ENCODE assay signal across 26 cellular contexts in the genomic region with DNA sequence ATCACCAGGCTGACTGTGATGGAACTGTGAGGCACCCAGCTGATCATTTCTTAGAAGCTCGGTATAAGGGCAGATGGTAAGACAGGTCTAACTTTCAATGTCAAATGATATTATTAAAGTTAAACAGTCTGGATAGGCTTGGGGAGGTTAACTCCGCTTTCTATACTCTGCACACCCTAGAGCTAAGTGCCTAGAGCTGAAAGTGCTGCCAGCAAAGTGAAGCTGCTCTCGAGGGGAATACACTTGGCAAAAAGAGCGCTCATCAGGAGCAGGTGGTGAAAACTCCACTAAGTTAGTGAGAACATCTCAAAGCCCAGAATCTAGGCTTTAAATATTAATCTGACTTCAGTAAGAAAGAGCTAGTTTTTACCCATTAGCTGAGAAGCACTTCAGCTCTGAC.
"Had no signal": no experiment of that assay in that cellular context is flagged by ENCODE, and none has a peak within 500 bp of the region (broad histone marks: within the 10 kb centered on the region; RNA-seq: fewer than 3 reads in every experiment).

No MANE protein-coding gene starts in this region.

- H3K4me1 Mint-ChIP-seq: activated naive CD4-positive, alpha-beta T cell treated with anti-CD3 and anti-CD28 coated beads, Interleukin-2, amount 50 U/mL, for 24 hours; natural killer cell had no signal

- H3K36me3 Mint-ChIP-seq: activated naive CD4-positive, alpha-beta T cell treated with anti-CD3 and anti-CD28 coated beads, Interleukin-2, amount 50 U/mL, for 24 hours; natural killer cell had no signal

- ATAC-seq: activated CD8-positive, alpha-beta T cell treated with anti-CD3 and anti-CD28 coated beads, Interleukin-2, amount 10 ng/mL, durations not matched to agents 7 days and 5 days; effector memory CD8-positive, alpha-beta T cell; esophagus mucosa; gastrocnemius medialis; left lung; natural killer cell had no signal

- H3K4me3 Mint-ChIP-seq: activated CD8-positive, alpha-beta T cell treated with anti-CD3 and anti-CD28 coated beads, Interleukin-2, amount 10 ng/mL, durations not matched to agents 7 days and 5 days; activated naive CD4-positive, alpha-beta T cell treated with anti-CD3 and anti-CD28 coated beads, Interleukin-2, amount 50 U/mL, for 24 hours; effector memory CD8-positive, alpha-beta T cell; natural killer cell; stimulated activated naive CD8-positive, alpha-beta T cell treated with anti-CD3 and anti-CD28 coated beads, Interleukin-15, Interleukin-2, amounts not matched to agents 100 ng/mL and 50 ng/mL, for 24 hours; T-helper 2 cell treated with Interferon-gamma antibody and Interleukin-4, amounts not matched to agents 5 μg/mL and 100 μg/mL, for 36 hours had no signal

- H3K27ac Mint-ChIP-seq: activated CD8-positive, alpha-beta T cell treated with anti-CD3 and anti-CD28 coated beads, Interleukin-2, amount 10 ng/mL, durations not matched to agents 7 days and 5 days; activated naive CD4-positive, alpha-beta T cell treated with anti-CD3 and anti-CD28 coated beads, Interleukin-2, amount 50 U/mL, for 24 hours; effector memory CD8-positive, alpha-beta T cell; natural killer cell; stimulated activated naive CD8-positive, alpha-beta T cell treated with anti-CD3 and anti-CD28 coated beads, Interleukin-15, Interleukin-2, amounts not matched to agents 100 ng/mL and 50 ng/mL, for 24 hours; T-helper 2 cell treated with Interferon-gamma antibody and Interleukin-4, amounts not matched to agents 5 μg/mL and 100 μg/mL, for 36 hours had no signal

- DNase-seq: activated CD4-positive, alpha-beta T cell treated with anti-CD3 and anti-CD28 coated beads for 1 hour; activated CD4-positive, alpha-beta T cell treated with anti-CD3 and anti-CD28 coated beads, Interleukin-2, amount 50 U/mL, for 1 hour; activated CD8-positive, alpha-beta T cell treated with anti-CD3 and anti-CD28 coated beads, Interleukin-2, amount 10 ng/mL, durations not matched to agents 7 days and 5 days; activated gamma-delta T cell treated with Interleukin-2 at 50 U/mL for 16 hours; activated T-cell treated with anti-CD3 and anti-CD28 coated beads, Interleukin-2, amount 50 U/mL, for 1 hour; aorta; brain microvascular endothelial cell; central memory CD4-positive, alpha-beta T cell; effector memory CD8-positive, alpha-beta T cell; gastrocnemius medialis; hippocampal formation; kidney glomerular epithelial cell; left lung; midbrain; natural killer cell; stimulated activated CD4-positive, alpha-beta T cell treated with anti-CD3 and anti-CD28 coated beads, Interleukin-1b, Interleukin-23, amount 100 ng/mL, for 48 hours; substantia nigra; transverse colon; uterus had no signal

- H3K9me3 ChIP-seq: gastrocnemius medialis, left lung, prostate gland, right atrium auricular region, transverse colon, uterus had no signal

- H3K27ac ChIP-seq: brain microvascular endothelial cell, gastrocnemius medialis, left lung, right atrium auricular region, skin epidermis, transverse colon had no signal

- H3K4me1 ChIP-seq: left lung, prostate gland, right atrium auricular region, transverse colon, uterus had no signal

- H3K27me3 Mint-ChIP-seq: activated naive CD4-positive, alpha-beta T cell treated with anti-CD3 and anti-CD28 coated beads, Interleukin-2, amount 50 U/mL, for 24 hours; stimulated activated naive CD8-positive, alpha-beta T cell treated with anti-CD3 and anti-CD28 coated beads, Interleukin-15, Interleukin-2, amounts not matched to agents 100 ng/mL and 50 ng/mL, for 24 hours had no signal

- H3K4me3 ChIP-seq: gastrocnemius medialis, left lung, prostate gland, right atrium auricular region, skin epidermis, transverse colon, uterus had no signal

- H3K9me3 Mint-ChIP-seq: effector memory CD8-positive, alpha-beta T cell; natural killer cell; stimulated activated naive CD8-positive, alpha-beta T cell treated with anti-CD3 and anti-CD28 coated beads, Interleukin-15, Interleukin-2, amounts not matched to agents 100 ng/mL and 50 ng/mL, for 24 hours; T-helper 2 cell treated with Interferon-gamma antibody and Interleukin-4, amounts not matched to agents 5 μg/mL and 100 μg/mL, for 36 hours had no signal

- H3K36me3 ChIP-seq: brain microvascular endothelial cell, gastrocnemius medialis, left lung, prostate gland, right atrium auricular region, transverse colon, uterus had no signal

- H3K27me3 ChIP-seq: brain microvascular endothelial cell, gastrocnemius medialis, left lung, right atrium auricular region, transverse colon, uterus had no signal
